8 cellular contexts compared by ENCODE assay signal in genomic region chr12:14259481-14260010, GRCh38.
A peak's percentile ranks its signal among the peaks of the same experiment; 100 is the strongest.
DNase-seq lines count a peak whose midpoint lies in the region; ATAC-seq and TF ChIP-seq lines count a peak whose summit lies in the region.

No MANE protein-coding gene starts in this region.

- no peaks in the 10 kb centered on the region for H4K20me1 ChIP-seq in OCI-LY1 (ENCODE audit: insufficient read depth, low read length)

- no peaks in the 10 kb centered on the region for H3K9me2 ChIP-seq in OCI-LY1 (ENCODE audit: low read depth, low read length)

- H3K27me3 ChIP-seq in OCI-LY1 (ENCODE audit: insufficient read depth, low read length), result no peaks in the 10 kb centered on the region
- no peaks in the 10 kb centered on the region for H3K27me3 ChIP-seq in mucosa of rectum (ENCODE audit: control insufficient read depth in 2 of 2, insufficient read depth in 2 of 2, low read length in 2 of 2)

- H3F3A ChIP-seq in OCI-LY1 (ENCODE audit: insufficient read depth, low read length), result no peaks in the 10 kb centered on the region

- no peak for DNase-seq in coronary artery (ENCODE audit: low spot score)
- no peak for DNase-seq in UCSD-AML1 (lab: John Stamatoyannopoulos, UW; ENCODE audit: unreplicated experiment)
- no peak for DNase-seq in activated CD4-positive, alpha-beta T cell treated with anti-CD3 and anti-CD28 coated beads, Interleukin-2, amount 50 U/mL, for 1 hour

- no peaks in the 10 kb centered on the region for H3K79me2 ChIP-seq in OCI-LY1 (ENCODE audit: insufficient read depth, low read length)

- peak overlapping the region; percentile 42 for H3K27ac ChIP-seq in OCI-LY1 (ENCODE audit: low read depth, low read length, poor library complexity, severe bottlenecking)
- peak overlapping the region; percentile 77 to 88 for H3K27ac ChIP-seq in coronary artery
- H3K27ac ChIP-seq in mucosa of rectum (ENCODE audit: low read depth in 2 of 2, low read length in 2 of 2), result peak overlapping the region; percentile 78 to 91
- H3K27ac ChIP-seq in temporal lobe (ENCODE audit: low read depth, low read length), result peak overlapping the region; percentile 90

- H3K4me3 ChIP-seq in OCI-LY1 (ENCODE audit: low read depth, low read length, poor library complexity, severe bottlenecking) (no peak overlapping the region), coronary artery (peak overlapping the region; percentile 58), mucosa of rectum (ENCODE audit: low read length in 2 of 2) (peak overlapping the region; percentile 48 to 62)

- H3K4me2 ChIP-seq in OCI-LY1 (ENCODE audit: low read length), result no peak overlapping the region

- no peak overlapping the region for H2AFZ ChIP-seq in OCI-LY1 (ENCODE audit: low read length)

- no peak for TF ChIP-seq CTCF in OCI-LY1 (IDR thresholded peaks at IDR 0.05; ENCODE audit: low read length)
- no peak for TF ChIP-seq CTCF in coronary artery (IDR thresholded peaks at IDR 0.05)

- H3K9me3 ChIP-seq in OCI-LY1 (ENCODE audit: low read length) (peaks cover 12% of the 10 kb centered on the region; the same call in 1 of the 2 replicates), mucosa of rectum (ENCODE audit: control insufficient read depth in 2 of 2, low read length in 2 of 2) (peaks cover 0 to 4% of the 10 kb centered on the region in 2 donors)

- H3K36me3 ChIP-seq in OCI-LY1 (ENCODE audit: insufficient read depth, low read length) (no peaks in the 10 kb centered on the region; the same call in 1 of the 2 replicates), mucosa of rectum (ENCODE audit: control insufficient read depth in 2 of 2, insufficient read depth in 2 of 2, low read length in 2 of 2) (no peaks in the 10 kb centered on the region)

- ATAC-seq in GM18511 (IDR thresholded peaks at IDR 0.05; ENCODE audit: unreplicated experiment) (no peak), GM18519 (IDR thresholded peaks at IDR 0.05; ENCODE audit: low FRiP score, unreplicated experiment) (no peak)

- H3K4me1 ChIP-seq in OCI-LY1 (ENCODE audit: insufficient read depth, low read length, severe bottlenecking) (peaks cover 47% of the 10 kb centered on the region), mucosa of rectum (ENCODE audit: control insufficient read depth in 2 of 2, insufficient read depth in 2 of 2, low read length in 2 of 2) (peaks cover 33 to 35% of the 10 kb centered on the region in 2 donors)

- no peak overlapping the region for H3K9ac ChIP-seq in OCI-LY1 (ENCODE audit: low read length)
- H3K9ac ChIP-seq in mucosa of rectum (ENCODE audit: low read depth in 1 of 2, low read length in 2 of 2), result no peak overlapping the region
